Comparison of ENCODE assay signal across 24 cellular contexts in the genomic region with DNA sequence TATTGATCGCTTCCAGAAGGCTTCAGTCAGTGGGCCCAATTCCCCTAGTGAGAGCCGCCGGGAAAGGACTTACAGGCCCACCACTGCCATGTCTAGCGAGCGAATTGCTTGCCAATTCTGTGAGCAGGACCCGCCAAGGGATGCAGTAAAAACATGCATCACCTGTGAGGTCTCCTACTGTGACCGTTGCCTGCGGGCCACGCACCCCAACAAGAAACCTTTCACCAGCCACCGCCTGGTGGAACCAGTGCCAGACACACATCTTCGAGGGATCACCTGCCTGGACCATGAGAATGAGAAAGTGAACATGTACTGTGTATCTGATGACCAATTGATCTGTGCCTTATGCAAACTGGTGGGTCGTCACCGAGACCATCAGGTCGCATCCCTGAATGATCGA.
"Had no signal": no experiment of that assay in that cellular context is flagged by ENCODE, and none has a peak within 500 bp of the region (broad histone marks: within the 10 kb centered on the region; RNA-seq: fewer than 3 reads in every experiment).

No MANE protein-coding gene starts in this region.

- H3K9me3 Mint-ChIP-seq: stimulated activated effector memory CD8-positive, alpha-beta T cell treated with anti-CD3 and anti-CD28 coated beads, Interleukin-12 subunit alpha, Interleukin-12 subunit beta, amount 100 ng/mL, for 72 hours; stimulated activated memory B cell treated with anti-CD40 and anti-IgM and Interleukin-4, amounts not matched to agents 10 μg/mL and 1 μg/mL and 100 μg/mL, for 72 hours; stimulated activated naive B cell treated with anti-CD40 and anti-IgM and Interleukin-4, amounts not matched to agents 10 μg/mL and 1 μg/mL and 100 μg/mL, for 72 hours; stimulated activated naive CD8-positive, alpha-beta T cell treated with anti-CD3 and anti-CD28 coated beads, Interleukin-15, amount 100 ng/mL, for 72 hours; stimulated activated naive CD8-positive, alpha-beta T cell treated with anti-CD3 and anti-CD28 coated beads, Interleukin-15, Interleukin-2, amounts not matched to agents 100 ng/mL and 50 ng/mL, for 24 hours; type B pancreatic cell had no signal

- H3K27me3 Mint-ChIP-seq: stimulated activated memory B cell treated with anti-CD40 and anti-IgM and Interleukin-4, amounts not matched to agents 10 μg/mL and 1 μg/mL and 100 μg/mL, for 72 hours; stimulated activated naive CD8-positive, alpha-beta T cell treated with anti-CD3 and anti-CD28 coated beads, Interleukin-15, Interleukin-2, amounts not matched to agents 100 ng/mL and 50 ng/mL, for 24 hours; type B pancreatic cell had no signal

- DNase-seq: stimulated activated CD4-positive, alpha-beta T cell treated with anti-CD3 and anti-CD28 coated beads, Interleukin-2, amount 100 ng/mL, for 48 hours; stimulated activated CD4-positive, alpha-beta T cell treated with anti-CD3 and anti-CD28 coated beads, Interleukin-4, amount 100 ng/mL, for 1 hour; stimulated activated CD4-positive, alpha-beta T cell treated with anti-CD3 and anti-CD28 coated beads, Interleukin-4, amount 100 ng/mL, for 24 hours; stimulated activated CD4-positive, alpha-beta T cell treated with anti-CD3 and anti-CD28 coated beads, Interleukin-4, amount 100 ng/mL, for 4 hours; stimulated activated CD8-positive, alpha-beta memory T cell treated with anti-CD3 and anti-CD28 coated beads, Interleukin-4, amount 100 ng/mL, for 48 hours; stimulated activated naive B cell treated with anti-CD40 and anti-IgM and Interleukin-4, amounts not matched to agents 10 μg/mL and 1 μg/mL and 100 μg/mL, for 72 hours; stimulated activated naive CD4-positive, alpha-beta T cell; stimulated activated naive CD4-positive, alpha-beta T cell treated with Interleukin-2 at 50 U/mL for 16 hours; stimulated activated naive CD8-positive, alpha-beta T cell treated with anti-CD3 and anti-CD28 coated beads, Interleukin-15, amount 100 ng/mL, for 72 hours; stimulated activated naive CD8-positive, alpha-beta T cell treated with anti-CD3 and anti-CD28 coated beads, Interleukin-15, Interleukin-2, amounts not matched to agents 100 U/mL and 50 U/mL, for 24 hours; stomach; substantia nigra; testis; thyroid gland; tibial artery; transverse colon; trophoblast cell; upper lobe of left lung; upper lobe of right lung; uterus had no signal

- H3K36me3 Mint-ChIP-seq: stimulated activated memory B cell treated with anti-CD40 and anti-IgM and Interleukin-4, amounts not matched to agents 10 μg/mL and 1 μg/mL and 100 μg/mL, for 72 hours; stimulated activated naive B cell treated with anti-CD40 and anti-IgM and Interleukin-4, amounts not matched to agents 10 μg/mL and 1 μg/mL and 100 μg/mL, for 72 hours had no signal

- H3K4me3 Mint-ChIP-seq: stimulated activated effector memory CD8-positive, alpha-beta T cell treated with anti-CD3 and anti-CD28 coated beads, Interleukin-12 subunit alpha, Interleukin-12 subunit beta, amount 100 ng/mL, for 72 hours; stimulated activated memory B cell treated with anti-CD40 and anti-IgM and Interleukin-4, amounts not matched to agents 10 μg/mL and 1 μg/mL and 100 μg/mL, for 72 hours; stimulated activated naive B cell treated with anti-CD40 and anti-IgM and Interleukin-4, amounts not matched to agents 10 μg/mL and 1 μg/mL and 100 μg/mL, for 72 hours; stimulated activated naive CD8-positive, alpha-beta T cell treated with anti-CD3 and anti-CD28 coated beads, Interleukin-15, amount 100 ng/mL, for 72 hours; stimulated activated naive CD8-positive, alpha-beta T cell treated with anti-CD3 and anti-CD28 coated beads, Interleukin-15, Interleukin-2, amounts not matched to agents 100 ng/mL and 50 ng/mL, for 24 hours; type B pancreatic cell had no signal

- H3K4me1 Mint-ChIP-seq: stimulated activated memory B cell treated with anti-CD40 and anti-IgM and Interleukin-4, amounts not matched to agents 10 μg/mL and 1 μg/mL and 100 μg/mL, for 72 hours; stimulated activated naive B cell treated with anti-CD40 and anti-IgM and Interleukin-4, amounts not matched to agents 10 μg/mL and 1 μg/mL and 100 μg/mL, for 72 hours had no signal

- H3K27ac Mint-ChIP-seq: stimulated activated effector memory CD8-positive, alpha-beta T cell treated with anti-CD3 and anti-CD28 coated beads, Interleukin-12 subunit alpha, Interleukin-12 subunit beta, amount 100 ng/mL, for 72 hours; stimulated activated memory B cell treated with anti-CD40 and anti-IgM and Interleukin-4, amounts not matched to agents 10 μg/mL and 1 μg/mL and 100 μg/mL, for 72 hours; stimulated activated naive B cell treated with anti-CD40 and anti-IgM and Interleukin-4, amounts not matched to agents 10 μg/mL and 1 μg/mL and 100 μg/mL, for 72 hours; stimulated activated naive CD8-positive, alpha-beta T cell treated with anti-CD3 and anti-CD28 coated beads, Interleukin-15, amount 100 ng/mL, for 72 hours; stimulated activated naive CD8-positive, alpha-beta T cell treated with anti-CD3 and anti-CD28 coated beads, Interleukin-15, Interleukin-2, amounts not matched to agents 100 ng/mL and 50 ng/mL, for 24 hours; type B pancreatic cell had no signal
